ENCODE assay signal across 32 cellular contexts in the genomic region with DNA sequence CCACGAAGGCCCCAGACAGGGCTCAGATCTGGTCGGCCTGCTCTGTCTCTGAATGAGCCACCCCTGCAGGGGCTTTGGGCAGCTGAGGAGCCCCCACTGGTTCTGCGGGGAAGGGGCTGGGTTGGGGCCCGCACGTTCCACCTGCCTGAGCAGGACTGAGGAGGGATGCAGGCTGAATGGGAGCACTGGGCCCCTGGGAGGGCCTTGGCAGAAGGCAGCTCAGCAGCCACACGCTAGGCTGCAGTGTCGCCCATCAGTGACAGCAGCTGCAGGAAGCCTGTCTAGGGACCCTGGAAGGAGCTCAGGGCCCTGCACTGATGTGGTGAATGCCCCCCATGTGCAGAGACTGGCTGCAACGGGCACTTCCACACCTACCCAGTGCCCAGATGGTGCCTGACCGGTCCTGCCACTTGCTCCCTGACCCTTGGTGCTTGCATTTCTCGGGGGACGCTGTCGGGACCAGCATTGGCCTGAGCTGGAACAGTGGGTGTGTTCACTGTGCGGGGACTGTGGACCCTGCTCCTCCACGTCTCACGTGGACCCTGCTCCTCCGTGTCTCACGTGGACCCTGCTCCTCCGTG. TPM values are rescaled to one million over a fixed set of nuclear protein-coding genes. Genes with fewer than 3 reads are reported as not detected.
DNase-seq lines count a peak whose midpoint lies in the region; ATAC-seq and TF ChIP-seq lines count a peak whose summit lies in the region.
"Had no signal": no experiment of that assay in that cellular context is flagged by ENCODE, and none has a peak within 500 bp of the region (broad histone marks: within the 10 kb centered on the region; RNA-seq: fewer than 3 reads in every experiment).

No MANE protein-coding gene starts in this region.

- H3K9me3 Mint-ChIP-seq in endodermal cell (no peaks in the 10 kb centered on the region), mesothelial cell of epicardium (no peaks in the 10 kb centered on the region)
- H3K9me3 Mint-ChIP-seq in effector memory CD8-positive, alpha-beta T cell, result no peaks in the 10 kb centered on the region
- H3K9me3 Mint-ChIP-seq: activated naive CD8-positive, alpha-beta T cell treated with anti-CD3 and anti-CD28 coated beads, Interleukin-2, amount 10 ng/mL, durations not matched to agents 7 days and 5 days; CD8-positive, alpha-beta memory T cell; natural killer cell; stimulated activated naive CD8-positive, alpha-beta T cell treated with anti-CD3 and anti-CD28 coated beads, Interleukin-15, amount 100 ng/mL, for 72 hours had no signal

- H3K36me3 Mint-ChIP-seq in endodermal cell (ENCODE audit: low read depth) (no peaks in the 10 kb centered on the region), mesothelial cell of epicardium (no peaks in the 10 kb centered on the region)
- no peaks in the 10 kb centered on the region for H3K36me3 Mint-ChIP-seq in effector memory CD8-positive, alpha-beta T cell (ENCODE audit: insufficient read depth)
- H3K36me3 Mint-ChIP-seq: activated naive CD8-positive, alpha-beta T cell treated with anti-CD3 and anti-CD28 coated beads, Interleukin-2, amount 10 ng/mL, durations not matched to agents 7 days and 5 days; CD8-positive, alpha-beta memory T cell; natural killer cell had no signal

- peak; percentile 6 for DNase-seq in NCI-H82 (lab: John Stamatoyannopoulos, UW)
- no peak for DNase-seq in NCI-H82 treated with DMSO at 0.1 percent for 48 hours (lab: John Stamatoyannopoulos, UW; ENCODE audit: unreplicated experiment)
- peak; percentile 44 for DNase-seq in endodermal cell
- DNase-seq in ovary, result peak in 3 of 5 donors; percentile 4 to 9 (median 6)
- no peak for DNase-seq in HUDEP-2 (lab: John Stamatoyannopoulos, UW; ENCODE audit: unreplicated experiment in 76 of 76)
- DNase-seq in effector memory CD8-positive, alpha-beta T cell, result no peak
- DNase-seq in mesothelial cell of epicardium (ENCODE audit: low spot score in 2 of 2, unreplicated experiment in 2 of 2), result no peak
- DNase-seq: activated CD4-positive, alpha-beta T cell treated with anti-CD3 and anti-CD28 coated beads for 36 hours; activated naive CD8-positive, alpha-beta T cell treated with anti-CD3 and anti-CD28 coated beads, Interleukin-2, amount 10 ng/mL, durations not matched to agents 7 days and 5 days; CD8-positive, alpha-beta memory T cell; cerebellar nuclear complex; DMS153; GM23248; MM.1S; natural killer cell; NCI-H1436 treated with DMSO at 0.1 percent for 48 hours; NCI-H2107; NCI-H446; NK-92 treated with Interleukin-12 subunit alpha and Interleukin-12 subunit beta, amount 100 ng/mL, for 24 hours; sigmoid colon; thyroid gland had no signal

- H3K4me3 Mint-ChIP-seq in endodermal cell (no peak overlapping the region), mesothelial cell of epicardium (no peak overlapping the region)
- H3K4me3 Mint-ChIP-seq in effector memory CD8-positive, alpha-beta T cell, result no peak overlapping the region
- H3K4me3 Mint-ChIP-seq: activated CD4-positive, alpha-beta T cell treated with anti-CD3 and anti-CD28 coated beads for 36 hours; activated naive CD8-positive, alpha-beta T cell treated with anti-CD3 and anti-CD28 coated beads, Interleukin-2, amount 10 ng/mL, durations not matched to agents 7 days and 5 days; CD8-positive, alpha-beta memory T cell; natural killer cell; stimulated activated naive CD8-positive, alpha-beta T cell treated with anti-CD3 and anti-CD28 coated beads, Interleukin-15, amount 100 ng/mL, for 72 hours had no signal

- no peaks in the 10 kb centered on the region for H3K27me3 ChIP-seq in BLaER1
- no peaks in the 10 kb centered on the region for H3K27me3 ChIP-seq in endodermal cell (ENCODE audit: control insufficient read depth, insufficient read depth, low read length, poor library complexity, severe bottlenecking)
- no peaks in the 10 kb centered on the region for H3K27me3 ChIP-seq in ovary
- H3K27me3 ChIP-seq: heart left ventricle, pancreas, thyroid gland had no signal

- H3K27ac Mint-ChIP-seq in endodermal cell (no peak overlapping the region), mesothelial cell of epicardium (no peak overlapping the region)
- no peak overlapping the region for H3K27ac Mint-ChIP-seq in effector memory CD8-positive, alpha-beta T cell
- H3K27ac Mint-ChIP-seq: activated CD4-positive, alpha-beta T cell treated with anti-CD3 and anti-CD28 coated beads for 36 hours; activated naive CD8-positive, alpha-beta T cell treated with anti-CD3 and anti-CD28 coated beads, Interleukin-2, amount 10 ng/mL, durations not matched to agents 7 days and 5 days; natural killer cell; stimulated activated naive CD8-positive, alpha-beta T cell treated with anti-CD3 and anti-CD28 coated beads, Interleukin-15, amount 100 ng/mL, for 72 hours had no signal

- no peak for TF ChIP-seq EP300 in ovary (IDR thresholded peaks at IDR 0.05)

- ATAC-seq in effector memory CD8-positive, alpha-beta T cell (replicated peaks), result no peak
- ATAC-seq: activated CD4-positive, alpha-beta T cell treated with anti-CD3 and anti-CD28 coated beads for 36 hours; left colon; pancreas had no signal

- no peak for TF ChIP-seq POLR2A in ovary (IDR thresholded peaks at IDR 0.05)

- H3K4me1 ChIP-seq in BLaER1, result peaks cover 68% of the 10 kb centered on the region
- no peaks in the 10 kb centered on the region for H3K4me1 ChIP-seq in endodermal cell (ENCODE audit: control insufficient read depth, insufficient read depth, low read length)
- H3K4me1 ChIP-seq in ovary (ENCODE audit: insufficient read depth), result no peaks in the 10 kb centered on the region
- H3K4me1 ChIP-seq: heart left ventricle, pancreas, sigmoid colon had no signal

- H3K36me3 ChIP-seq in BLaER1 (no peaks in the 10 kb centered on the region), endodermal cell (ENCODE audit: control insufficient read depth, insufficient read depth, low read length) (no peaks in the 10 kb centered on the region), ovary (no peaks in the 10 kb centered on the region)
- H3K36me3 ChIP-seq: heart left ventricle, pancreas, sigmoid colon, thyroid gland had no signal

- H3K4me3 ChIP-seq in BLaER1 (no peak overlapping the region), endodermal cell (ENCODE audit: low read length) (no peak overlapping the region), ovary (no peak overlapping the region)
- H3K4me3 ChIP-seq: GM23248, heart left ventricle, pancreas, sigmoid colon, SK-N-MC, thyroid gland had no signal

- H3K9me3 ChIP-seq in BLaER1 (0 out of 2 replicates have a peak, but pooled peaks cover 8% of the 10 kb centered on the region), endodermal cell (ENCODE audit: control insufficient read depth, low read length) (no peaks in the 10 kb centered on the region), ovary (no peaks in the 10 kb centered on the region)
- H3K9me3 ChIP-seq: heart left ventricle, pancreas, sigmoid colon, thyroid gland had no signal

- H3K4me1 Mint-ChIP-seq in endodermal cell (no peaks in the 10 kb centered on the region), mesothelial cell of epicardium (no peaks in the 10 kb centered on the region)
- peaks cover 0 to 2% of the 10 kb centered on the region in 2 donors for H3K4me1 Mint-ChIP-seq in effector memory CD8-positive, alpha-beta T cell (ENCODE audit: low read depth in 2 of 2)
- H3K4me1 Mint-ChIP-seq: activated CD4-positive, alpha-beta T cell treated with anti-CD3 and anti-CD28 coated beads for 36 hours; activated naive CD8-positive, alpha-beta T cell treated with anti-CD3 and anti-CD28 coated beads, Interleukin-2, amount 10 ng/mL, durations not matched to agents 7 days and 5 days; CD8-positive, alpha-beta memory T cell; natural killer cell; stimulated activated naive CD8-positive, alpha-beta T cell treated with anti-CD3 and anti-CD28 coated beads, Interleukin-15, amount 100 ng/mL, for 72 hours had no signal

- H3K4me2 ChIP-seq in BLaER1, result peak overlapping the region; percentile 82

- peaks cover 19% of the 10 kb centered on the region for H4K20me1 ChIP-seq in BLaER1

- TF ChIP-seq CTCF in endodermal cell (conservative IDR thresholded peaks at IDR 0.05) (no peak), ovary (IDR thresholded peaks at IDR 0.05) (no peak), mesothelial cell of epicardium (IDR thresholded peaks at IDR 0.05; ENCODE audit: unreplicated experiment) (no peak)

- 90 to 92% methylated on average over 14 to 18 of the region's 18 CpGs for WGBS in endodermal cell (ENCODE audit: insufficient coverage in 1 of 2, insufficient read length in 1 of 2), 2 experiments
- WGBS in ovary, 3 donors, result 83 to 84% (median 84%) methylated on average over 17 to 18 of the region's 18 CpGs

- H3K27ac ChIP-seq in BLaER1 (peak overlapping the region; percentile 16; the same call in 1 of the 2 replicates), endodermal cell (ENCODE audit: low read depth, low read length) (peak overlapping the region; percentile 36), ovary (no peak overlapping the region)
- H3K27ac ChIP-seq: 22Rv1, GM23248, heart left ventricle, pancreas, sigmoid colon, SK-N-MC, thyroid gland had no signal

- no peak overlapping the region for H3K9ac ChIP-seq in BLaER1
- H3K9ac ChIP-seq in endodermal cell (ENCODE audit: extremely low read depth, low read length, poor library complexity, severe bottlenecking), result no peak overlapping the region
- H3K9ac ChIP-seq: GM23248 had no signal

- H3K27me3 Mint-ChIP-seq in endodermal cell (ENCODE audit: insufficient read depth), result no peaks in the 10 kb centered on the region
- H3K27me3 Mint-ChIP-seq in effector memory CD8-positive, alpha-beta T cell, result no peaks in the 10 kb centered on the region
- H3K27me3 Mint-ChIP-seq in mesothelial cell of epicardium (ENCODE audit: low read depth), result peaks cover 5% of the 10 kb centered on the region
- H3K27me3 Mint-ChIP-seq: activated CD4-positive, alpha-beta T cell treated with anti-CD3 and anti-CD28 coated beads for 36 hours; CD8-positive, alpha-beta memory T cell; stimulated activated naive CD8-positive, alpha-beta T cell treated with anti-CD3 and anti-CD28 coated beads, Interleukin-15, amount 100 ng/mL, for 72 hours had no signal

- intact Hi-C loops in ovary (cut with DNase I), result no loop called here

RNA-seq across cellular contexts. Expression of gene KNDC1, which starts 27.2 kb away (rescaled TPM):
- total RNA-seq in endodermal cell (1 to 10 TPM; 6.5 to 9.6 TPM), ovary (10 to 100 TPM in 6 of 7 donors, 1 to 10 TPM in 1; 6.7 to 34.9 (median 18.6) TPM), mesothelial cell of epicardium (20.3 to 23.7 TPM (median 21.0 TPM) in 3 replicates)
- 7.3 TPM for polyA plus RNA-seq in endodermal cell (2013, experiment 1 of 2)
- polyA plus RNA-seq in endodermal cell (2013, experiment 2 of 2), result 4.6 TPM
- polyA plus RNA-seq in ovary, result 1 to 10 TPM in 1 of 2 donors, under 1 TPM in 1; 0.67 to 5.6 TPM
- total RNA-seq: activated CD4-positive, alpha-beta T cell treated with anti-CD3 and anti-CD28 coated beads for 36 hours; CD8-positive, alpha-beta memory T cell; RPMI7951 had no signal

RNA-seq across cellular contexts. Expression of gene ADGRA1, which starts 45.1 kb away (rescaled TPM):
- total RNA-seq in endodermal cell (1 to 10 TPM in 1 of 2 donors, under 1 TPM in 1; 0.24 to 1.0 TPM), ovary (under 1 TPM in 4 of 7 donors, not detected in 3; 0.07 to 0.92 (median 0.13) TPM), mesothelial cell of epicardium (not detected in 3 replicates)
- 5.6 TPM for polyA plus RNA-seq in endodermal cell (2013, experiment 1 of 2)
- 6.9 TPM for polyA plus RNA-seq in endodermal cell (2013, experiment 2 of 2)
- not detected for polyA plus RNA-seq in ovary
- total RNA-seq: activated CD4-positive, alpha-beta T cell treated with anti-CD3 and anti-CD28 coated beads for 36 hours; activated naive CD8-positive, alpha-beta T cell treated with anti-CD3 and anti-CD28 coated beads, Interleukin-2, amount 10 ng/mL, durations not matched to agents 7 days and 5 days; CD8-positive, alpha-beta memory T cell; epithelial cell of proximal tubule; fibroblast of villous mesenchyme; GM23248; left colon; natural killer cell; RPMI7951; T-helper 2 cell treated with Interferon-gamma antibody and Interleukin-4, amounts not matched to agents 100 ng/mL and 5 ng/mL, for 36 hours had no signal
- polyA plus RNA-seq: CD8-positive, alpha-beta memory T cell; GM23248 had no signal

Comparison
In these comparisons a context has a peak if more than half of its experiments do, and no peak if none do; other contexts are left out.
1. DNase-seq: peak in NCI-H82 (single experiment), endodermal cell (single experiment) and ovary (3 of 5); none in NCI-H82 treated with DMSO at 0.1 percent for 48 hours (single experiment), HUDEP-2 (0 of 76), effector memory CD8-positive, alpha-beta T cell (0 of 3) and mesothelial cell of epicardium (0 of 2).
2. H3K27ac ChIP-seq: peak in BLaER1 (single experiment) and endodermal cell (single experiment); none in ovary (0 of 2).